ENCODE assay signal across 16 cellular contexts in genomic region chr2:66013456-66013855, GRCh38.
A peak's percentile ranks its signal among the peaks of the same experiment; 100 is the strongest.
DNase-seq lines count a peak whose midpoint lies in the region; ATAC-seq and TF ChIP-seq lines count a peak whose summit lies in the region.
"Had no signal": no experiment of that assay in that cellular context is flagged by ENCODE, and none has a peak within 500 bp of the region (broad histone marks: within the 10 kb centered on the region; RNA-seq: fewer than 3 reads in every experiment).

No MANE protein-coding gene starts in this region.

- POLR2A ChIA-PET in PC-3 (lab: Charles Lee; ENCODE audit: unreplicated experiment): no interaction called here

- H3K9me3 ChIP-seq in PC-3 (ENCODE audit: low read length): no peaks in the 10 kb centered on the region
- H3K9me3 ChIP-seq: testis had no signal

- no peaks in the 10 kb centered on the region for H3F3A ChIP-seq in PC-3 (ENCODE audit: low read length, unreplicated experiment)

- peaks cover 29% of the 10 kb centered on the region for H3K27me3 ChIP-seq in PC-3 (ENCODE audit: low read length)
- H3K27me3 ChIP-seq in foreskin keratinocyte: peaks cover 1% of the 10 kb centered on the region
- H3K27me3 ChIP-seq: heart right ventricle, testis had no signal

- H4K20me1 ChIP-seq in PC-3 (ENCODE audit: low read length): no peaks in the 10 kb centered on the region

- no peaks in the 10 kb centered on the region for H3K79me2 ChIP-seq in PC-3 (ENCODE audit: low read length)

- H3K9me2 ChIP-seq in PC-3 (replicated peaks; ENCODE audit: low read length): no peaks in the 10 kb centered on the region

- H3K36me3 ChIP-seq in PC-3 (ENCODE audit: low read depth, low read length): no peaks in the 10 kb centered on the region
- H3K36me3 ChIP-seq: heart right ventricle, lower lobe of right lung had no signal

- TF ChIP-seq CTCF in AG09319 (IDR thresholded peaks at IDR 0.05; ENCODE audit: low read depth, low read length) (peak; percentile 19), GM10266 (IDR thresholded peaks at IDR 0.05; ENCODE audit: control insufficient read depth, insufficient read depth, low read depth, missing control alignments) (peak; percentile 29), PC-3 (conservative IDR thresholded peaks at IDR 0.05; ENCODE audit: low read depth, low read length) (peak; percentile 45), foreskin keratinocyte (conservative IDR thresholded peaks at IDR 0.05) (peak; percentile 48)

- intact Hi-C loops in PC-3 (cut with micrococcal nuclease): no loop called here
- intact Hi-C loops in Right ventricle myocardium inferior (cut with DNase I): no loop called here

- ATAC-seq in PC-3: no peak
- no peak for ATAC-seq in foreskin keratinocyte
- no peak for ATAC-seq in Right ventricle myocardium inferior
- ATAC-seq: activated CD8-positive, alpha-beta T cell treated with anti-CD3 and anti-CD28 coated beads, Interleukin-2, amount 10 ng/mL, durations not matched to agents 7 days and 5 days; heart right ventricle; lower lobe of right lung had no signal

- H2AFZ ChIP-seq in PC-3 (ENCODE audit: low read length): no peak overlapping the region

- H3K9ac ChIP-seq in PC-3 (ENCODE audit: low read length): no peak overlapping the region

- BruUV-seq in PC-3 (replicated peaks; lab: Mats Ljungman, UMichigan): no TSS peak

- H3K4me1 ChIP-seq in PC-3 (ENCODE audit: insufficient read depth, low read length) (no peaks in the 10 kb centered on the region), foreskin keratinocyte (no peaks in the 10 kb centered on the region)
- H3K4me1 ChIP-seq: heart right ventricle, lower lobe of right lung, testis had no signal

- DNase-seq in AG09319 (ENCODE audit: extremely low read depth, low read depth): no peak
- DNase-seq in GM10266 (ENCODE audit: extremely low spot score): no peak
- DNase-seq in PC-3: no peak
- DNase-seq in foreskin keratinocyte: no peak
- DNase-seq in AG20443 (ENCODE audit: low spot score): no peak
- DNase-seq in Right ventricle myocardium inferior (ENCODE audit: missing footprints): no peak
- no peak for DNase-seq in EL
- DNase-seq in UCSD-AML1 (lab: John Stamatoyannopoulos, UW; ENCODE audit: unreplicated experiment): no peak
- DNase-seq: activated CD8-positive, alpha-beta T cell treated with anti-CD3 and anti-CD28 coated beads, Interleukin-2, amount 10 ng/mL, durations not matched to agents 7 days and 5 days; activated gamma-delta T cell; H7; heart right ventricle; lower lobe of right lung; NCI-H1930; small intestine; testis had no signal

- CTCF ChIA-PET in PC-3 (lab: Charles Lee): no interaction called here

- no peak overlapping the region for H3K4me2 ChIP-seq in PC-3 (ENCODE audit: low read length)

- H3K27ac ChIP-seq in PC-3 (ENCODE audit: low read length) (no peak overlapping the region), foreskin keratinocyte (no peak overlapping the region)
- H3K27ac ChIP-seq: heart right ventricle, lower lobe of right lung, testis had no signal

- H3K4me3 ChIP-seq in PC-3 (ENCODE audit: low read length): no peak overlapping the region
- H3K4me3 ChIP-seq: heart right ventricle, lower lobe of right lung, testis had no signal
